2 cellular contexts compared by ENCODE assay signal in genomic region chr20:38472513-38473352, GRCh38.
TF ChIP-seq lines count a peak whose summit lies in the region.

RALGAPB (plus strand) TSS chr20:38472843; CDS start chr20:38488433, 15,590 bp downstream.

TF ChIP-seq in IMR-90, 13 proteins besides CTCF, POLR2A, EP300 and RAD21:
- no peak for TF ChIP-seq NFE2L2 (IDR thresholded peaks at IDR 0.05; ENCODE audit: low read depth, low read length)
- TF ChIP-seq USF2 (IDR thresholded peaks at IDR 0.05; ENCODE audit: low read depth, low read length): no peak
- no peak for TF ChIP-seq CEBPB (IDR thresholded peaks at IDR 0.05; ENCODE audit: low read depth, low read length)
- peak; percentile 17 for TF ChIP-seq RCOR1 (IDR thresholded peaks at IDR 0.05; ENCODE audit: insufficient replicate concordance, low read length)
- no peak for TF ChIP-seq SMC3 (IDR thresholded peaks at IDR 0.05; ENCODE audit: low read depth, low read length)
- TF ChIP-seq RFX5 (IDR thresholded peaks at IDR 0.05; ENCODE audit: low read depth, low read length): no peak
- 0 out of 2 replicates have a peak, but pooled peaks have one; percentile 30 for TF ChIP-seq MAZ (IDR thresholded peaks at IDR 0.05; ENCODE audit: borderline replicate concordance, low read depth, low read length)
- TF ChIP-seq MXI1 (IDR thresholded peaks at IDR 0.05; ENCODE audit: borderline replicate concordance, low read depth, low read length): peak; percentile 97; the same call in 1 of the 2 replicates
- TF ChIP-seq MAFK (IDR thresholded peaks at IDR 0.05; ENCODE audit: low read depth, low read length): no peak
- TF ChIP-seq BHLHE40 (IDR thresholded peaks at IDR 0.05; ENCODE audit: low read depth, low read length): no peak
TF ChIP-seq in IMR-90: peak in this region for 3.

TF ChIP-seq in endothelial cell of umbilical vein, 7 proteins besides CTCF, POLR2A, EP300 and RAD21:
- TF ChIP-seq, protein P1, sequence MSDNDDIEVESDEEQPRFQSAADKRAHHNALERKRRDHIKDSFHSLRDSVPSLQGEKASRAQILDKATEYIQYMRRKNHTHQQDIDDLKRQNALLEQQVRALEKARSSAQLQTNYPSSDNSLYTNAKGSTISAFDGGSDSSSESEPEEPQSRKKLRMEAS (IDR thresholded peaks at IDR 0.05; ENCODE audit: insufficient read depth, insufficient read length): no peak
- TF ChIP-seq POLR2AphosphoS5 (IDR thresholded peaks at IDR 0.05; ENCODE audit: insufficient read depth, low read depth, low read length) (peak; percentile 89), GATA2 (IDR thresholded peaks at IDR 0.05; ENCODE audit: insufficient read depth, insufficient read length, low read depth, low read length) (no peak), JUN (IDR thresholded peaks at IDR 0.05; ENCODE audit: borderline replicate concordance, insufficient read depth, insufficient read length, low read depth) (no peak), FOS (IDR thresholded peaks at IDR 0.05; ENCODE audit: borderline replicate concordance, insufficient read depth, low read length) (no peak), EZH2 (IDR thresholded peaks at IDR 0.05; ENCODE audit: borderline replicate concordance, low read depth, low read length, severe bottlenecking) (no peak), MYC (IDR thresholded peaks at IDR 0.05; ENCODE audit: low read depth, low read length) (peak; percentile 16)
